ENCODE assay signal across 18 cellular contexts in genomic region chr18:63889641-63890040, GRCh38. TPM values are rescaled to one million over a fixed set of nuclear protein-coding genes. Genes with fewer than 3 reads are reported as not detected.
"Had no signal": no experiment of that assay in that cellular context is flagged by ENCODE, and none has a peak within 500 bp of the region (broad histone marks: within the 10 kb centered on the region; RNA-seq: fewer than 3 reads in every experiment).

No MANE protein-coding gene starts in this region.

- H3K4me1 ChIP-seq: right atrium auricular region had no signal

- H3K27me3 ChIP-seq: right atrium auricular region, vagina had no signal

- H3K36me3 ChIP-seq: right atrium auricular region, vagina, WERI-Rb-1 had no signal

- H3K27ac ChIP-seq: coronary artery, right atrium auricular region, vagina, WERI-Rb-1 had no signal

- H3K4me3 ChIP-seq: coronary artery, right atrium auricular region had no signal

- ATAC-seq: activated CD8-positive, alpha-beta T cell treated with anti-CD3 and anti-CD28 coated beads, Interleukin-2, amount 10 ng/mL, durations not matched to agents 7 days and 5 days had no signal

- DNase-seq: activated CD4-positive, alpha-beta T cell treated with anti-CD3 and anti-CD28 coated beads for 4 hours; activated CD8-positive, alpha-beta memory T cell treated with anti-CD3 and anti-CD28 coated beads, Interleukin-2, amount 50 U/mL, for 48 hours; activated CD8-positive, alpha-beta T cell treated with anti-CD3 and anti-CD28 coated beads, Interleukin-2, amount 10 ng/mL, durations not matched to agents 7 days and 5 days; activated naive CD4-positive, alpha-beta T cell treated with Interleukin-2 at 50 U/mL for 16 hours; caudate nucleus; effector CD8-positive, alpha-beta T cell; hippocampal formation; kidney glomerular epithelial cell; posterior cingulate gyrus; small intestine; T1000; WERI-Rb-1 had no signal

- H3K9me3 ChIP-seq: right atrium auricular region, vagina had no signal

RNA-seq across cellular contexts. Expression of gene SERPINB2, which starts 2.1 kb away (rescaled TPM):
- total RNA-seq: activated CD8-positive, alpha-beta T cell treated with anti-CD3 and anti-CD28 coated beads, Interleukin-2, amount 10 ng/mL, durations not matched to agents 7 days and 5 days; activated T-helper 1 cell treated with anti-CD3 and anti-CD28 coated beads, Interleukin-12 subunit alpha, Interleukin-12 subunit beta, Interleukin-2, Interleukin-4 antibody, amounts not matched to agents 30 ng/mL and 10 ng/mL and 1 ng/mL, durations not matched to agents 14 hours and 24 hours and 36 hours had no signal

RNA-seq across cellular contexts. Expression of gene SERPINB10, which starts 18.1 kb away (rescaled TPM):
- total RNA-seq: activated CD8-positive, alpha-beta T cell treated with anti-CD3 and anti-CD28 coated beads, Interleukin-2, amount 10 ng/mL, durations not matched to agents 7 days and 5 days; activated T-helper 1 cell treated with anti-CD3 and anti-CD28 coated beads, Interleukin-12 subunit alpha, Interleukin-12 subunit beta, Interleukin-2, Interleukin-4 antibody, amounts not matched to agents 30 ng/mL and 10 ng/mL and 1 ng/mL, durations not matched to agents 14 hours and 24 hours and 36 hours; glomerular endothelial cell had no signal
- polyA plus RNA-seq: liver, small intestine had no signal

RNA-seq across cellular contexts. Expression of gene HMSD, which starts 59.5 kb away (rescaled TPM):
- total RNA-seq: vagina had no signal
